ENCODE assay signal across 1 cellular context in genomic region chr10:107915277-107915634, GRCh38.
TF ChIP-seq lines count a peak whose summit lies in the region.

No MANE protein-coding gene starts in this region.

TF ChIP-seq in WTC11, 78 proteins besides CTCF, POLR2A, EP300 and RAD21 (continued from another document):
- TF ChIP-seq IRF1 (CRISPR knock-in tag; IDR thresholded peaks at IDR 0.05) = no peak
- TF ChIP-seq TCF7 (CRISPR knock-in tag; IDR thresholded peaks at IDR 0.05; ENCODE audit: low read depth) = no peak
- no peak for TF ChIP-seq ZNF416 (CRISPR knock-in tag; IDR thresholded peaks at IDR 0.05)
- TF ChIP-seq ZSCAN18 (CRISPR knock-in tag; IDR thresholded peaks at IDR 0.05) = no peak
- TF ChIP-seq OVOL2 (CRISPR knock-in tag; IDR thresholded peaks at IDR 0.05; ENCODE audit: borderline replicate concordance) = no peak
- TF ChIP-seq NR2C2 (CRISPR knock-in tag; IDR thresholded peaks at IDR 0.05) = no peak
- TF ChIP-seq NR3C1 (CRISPR knock-in tag; conservative IDR thresholded peaks at IDR 0.05; ENCODE audit: low read depth) = no peak
- TF ChIP-seq ELF4 (CRISPR knock-in tag; IDR thresholded peaks at IDR 0.05; ENCODE audit: low read depth) = no peak
- no peak for TF ChIP-seq KAT7 (CRISPR knock-in tag; IDR thresholded peaks at IDR 0.05; ENCODE audit: borderline replicate concordance)
